ENCODE assay signal across 16 cellular contexts in genomic region chr20:54063998-54064676, GRCh38. TPM values are rescaled to one million over a fixed set of nuclear protein-coding genes. Genes with fewer than 3 reads are reported as not detected.
DNase-seq lines count a peak whose midpoint lies in the region; ATAC-seq lines count a peak whose summit lies in the region.
"Had no signal": no experiment of that assay in that cellular context is flagged by ENCODE, and none has a peak within 500 bp of the region (broad histone marks: within the 10 kb centered on the region; RNA-seq: fewer than 3 reads in every experiment).

No MANE protein-coding gene starts in this region.

- POLR2A ChIA-PET in activated CD4-positive, alpha-beta T cell treated with anti-CD3 and anti-CD28 coated beads for 36 hours (lab: Charles Lee): no interaction called here
- POLR2A ChIA-PET in activated CD4-positive, alpha-beta T cell treated with anti-CD3 and anti-CD28 coated beads, Interleukin-2, amount 10 ng/mL, durations not matched to agents 7 days and 5 days (lab: Charles Lee): no interaction called here

- H3K27ac Mint-ChIP-seq in activated CD4-positive, alpha-beta T cell treated with anti-CD3 and anti-CD28 coated beads for 36 hours: no peak overlapping the region
- no peak overlapping the region for H3K27ac Mint-ChIP-seq in activated CD4-positive, alpha-beta T cell treated with anti-CD3 and anti-CD28 coated beads, Interleukin-2, amount 10 ng/mL, durations not matched to agents 7 days and 5 days
- peak overlapping the region; percentile 90 for H3K27ac Mint-ChIP-seq in activated naive CD8-positive, alpha-beta T cell treated with anti-CD3 and anti-CD28 coated beads for 36 hours
- no peak overlapping the region for H3K27ac Mint-ChIP-seq in activated T-helper 1 cell treated with anti-CD3 and anti-CD28 coated beads, Interleukin-12 subunit alpha, Interleukin-12 subunit beta, Interleukin-2, Interleukin-4 antibody, amounts not matched to agents 30 ng/mL and 10 ng/mL and 1 ng/mL, durations not matched to agents 14 hours and 24 hours and 36 hours
- H3K27ac Mint-ChIP-seq: activated CD4-positive, alpha-beta T cell treated with anti-CD3 and anti-CD28 coated beads, Interleukin-2, amount 10 ng/mL, durations not matched to agents 24 days and 14 days had no signal

- H3K4me1 Mint-ChIP-seq in activated CD4-positive, alpha-beta T cell treated with anti-CD3 and anti-CD28 coated beads for 36 hours: peaks cover 15% of the 10 kb centered on the region
- peaks cover 10% of the 10 kb centered on the region for H3K4me1 Mint-ChIP-seq in activated CD4-positive, alpha-beta T cell treated with anti-CD3 and anti-CD28 coated beads, Interleukin-2, amount 10 ng/mL, durations not matched to agents 7 days and 5 days
- peaks cover 33% of the 10 kb centered on the region for H3K4me1 Mint-ChIP-seq in activated naive CD8-positive, alpha-beta T cell treated with anti-CD3 and anti-CD28 coated beads for 36 hours
- no peaks in the 10 kb centered on the region for H3K4me1 Mint-ChIP-seq in activated T-helper 1 cell treated with anti-CD3 and anti-CD28 coated beads, Interleukin-12 subunit alpha, Interleukin-12 subunit beta, Interleukin-2, Interleukin-4 antibody, amounts not matched to agents 30 ng/mL and 10 ng/mL and 1 ng/mL, durations not matched to agents 14 hours and 24 hours and 36 hours (ENCODE audit: low read depth)

- H3K4me3 Mint-ChIP-seq in activated CD4-positive, alpha-beta T cell treated with anti-CD3 and anti-CD28 coated beads for 36 hours: no peak overlapping the region
- H3K4me3 Mint-ChIP-seq in activated CD4-positive, alpha-beta T cell treated with anti-CD3 and anti-CD28 coated beads, Interleukin-2, amount 10 ng/mL, durations not matched to agents 7 days and 5 days: no peak overlapping the region
- peak overlapping the region; percentile 69 for H3K4me3 Mint-ChIP-seq in activated naive CD8-positive, alpha-beta T cell treated with anti-CD3 and anti-CD28 coated beads for 36 hours
- no peak overlapping the region for H3K4me3 Mint-ChIP-seq in activated T-helper 1 cell treated with anti-CD3 and anti-CD28 coated beads, Interleukin-12 subunit alpha, Interleukin-12 subunit beta, Interleukin-2, Interleukin-4 antibody, amounts not matched to agents 30 ng/mL and 10 ng/mL and 1 ng/mL, durations not matched to agents 14 hours and 24 hours and 36 hours
- H3K4me3 Mint-ChIP-seq: activated CD4-positive, alpha-beta T cell treated with anti-CD3 and anti-CD28 coated beads, Interleukin-2, amount 10 ng/mL, durations not matched to agents 24 days and 14 days had no signal

- no peaks in the 10 kb centered on the region for H3K36me3 Mint-ChIP-seq in activated CD4-positive, alpha-beta T cell treated with anti-CD3 and anti-CD28 coated beads for 36 hours (ENCODE audit: low read depth)
- no peaks in the 10 kb centered on the region for H3K36me3 Mint-ChIP-seq in activated CD4-positive, alpha-beta T cell treated with anti-CD3 and anti-CD28 coated beads, Interleukin-2, amount 10 ng/mL, durations not matched to agents 7 days and 5 days (ENCODE audit: low read depth)
- no peaks in the 10 kb centered on the region for H3K36me3 Mint-ChIP-seq in activated naive CD8-positive, alpha-beta T cell treated with anti-CD3 and anti-CD28 coated beads for 36 hours
- no peaks in the 10 kb centered on the region for H3K36me3 Mint-ChIP-seq in activated T-helper 1 cell treated with anti-CD3 and anti-CD28 coated beads, Interleukin-12 subunit alpha, Interleukin-12 subunit beta, Interleukin-2, Interleukin-4 antibody, amounts not matched to agents 30 ng/mL and 10 ng/mL and 1 ng/mL, durations not matched to agents 14 hours and 24 hours and 36 hours (ENCODE audit: low read depth)

- H3K27me3 Mint-ChIP-seq in activated CD4-positive, alpha-beta T cell treated with anti-CD3 and anti-CD28 coated beads for 36 hours: no peaks in the 10 kb centered on the region
- H3K27me3 Mint-ChIP-seq in activated CD4-positive, alpha-beta T cell treated with anti-CD3 and anti-CD28 coated beads, Interleukin-2, amount 10 ng/mL, durations not matched to agents 7 days and 5 days: no peaks in the 10 kb centered on the region
- no peaks in the 10 kb centered on the region for H3K27me3 Mint-ChIP-seq in activated naive CD8-positive, alpha-beta T cell treated with anti-CD3 and anti-CD28 coated beads for 36 hours
- H3K27me3 Mint-ChIP-seq in activated T-helper 1 cell treated with anti-CD3 and anti-CD28 coated beads, Interleukin-12 subunit alpha, Interleukin-12 subunit beta, Interleukin-2, Interleukin-4 antibody, amounts not matched to agents 30 ng/mL and 10 ng/mL and 1 ng/mL, durations not matched to agents 14 hours and 24 hours and 36 hours (ENCODE audit: insufficient read depth): peaks cover 2% of the 10 kb centered on the region

- H3K9me3 Mint-ChIP-seq in activated CD4-positive, alpha-beta T cell treated with anti-CD3 and anti-CD28 coated beads for 36 hours (ENCODE audit: low read depth): no peaks in the 10 kb centered on the region
- H3K9me3 Mint-ChIP-seq in activated CD4-positive, alpha-beta T cell treated with anti-CD3 and anti-CD28 coated beads, Interleukin-2, amount 10 ng/mL, durations not matched to agents 7 days and 5 days: no peaks in the 10 kb centered on the region
- no peaks in the 10 kb centered on the region for H3K9me3 Mint-ChIP-seq in activated naive CD8-positive, alpha-beta T cell treated with anti-CD3 and anti-CD28 coated beads for 36 hours
- H3K9me3 Mint-ChIP-seq in activated T-helper 1 cell treated with anti-CD3 and anti-CD28 coated beads, Interleukin-12 subunit alpha, Interleukin-12 subunit beta, Interleukin-2, Interleukin-4 antibody, amounts not matched to agents 30 ng/mL and 10 ng/mL and 1 ng/mL, durations not matched to agents 14 hours and 24 hours and 36 hours: no peaks in the 10 kb centered on the region
- H3K9me3 Mint-ChIP-seq: activated CD4-positive, alpha-beta T cell treated with anti-CD3 and anti-CD28 coated beads, Interleukin-2, amount 10 ng/mL, durations not matched to agents 24 days and 14 days had no signal

- peak; percentile 47 for DNase-seq in activated CD4-positive, alpha-beta T cell treated with anti-CD3 and anti-CD28 coated beads for 36 hours
- DNase-seq in activated CD4-positive, alpha-beta T cell treated with anti-CD3 and anti-CD28 coated beads, Interleukin-2, amount 10 ng/mL, durations not matched to agents 7 days and 5 days: no peak
- DNase-seq in activated naive CD8-positive, alpha-beta T cell treated with anti-CD3 and anti-CD28 coated beads for 36 hours: peak; percentile 81
- DNase-seq in stimulated activated CD8-positive, alpha-beta memory T cell treated with anti-CD3 and anti-CD28 coated beads, Interleukin-7, amount 100 ng/mL, for 24 hours (ENCODE audit: low read depth): peak; percentile 36
- no peak for DNase-seq in activated T-helper 1 cell treated with anti-CD3 and anti-CD28 coated beads, Interleukin-12 subunit alpha, Interleukin-12 subunit beta, Interleukin-2, Interleukin-4 antibody, amounts not matched to agents 30 ng/mL and 10 ng/mL and 1 ng/mL, durations not matched to agents 14 hours and 24 hours and 36 hours (ENCODE audit: low spot score)
- DNase-seq in D341Med (ENCODE audit: low spot score): no peak
- no peak for DNase-seq in NOMO-1 (lab: John Stamatoyannopoulos, UW; ENCODE audit: unreplicated experiment in 2 of 2)
- DNase-seq: activated CD4-positive, alpha-beta T cell treated with anti-CD3 and anti-CD28 coated beads, Interleukin-2, amount 10 ng/mL, durations not matched to agents 24 days and 14 days; gastrocnemius medialis; GDM1; mammary epithelial cell; NCI-H187; retina; RPMI8226; stimulated activated naive CD4-positive, alpha-beta T cell had no signal

- CTCF ChIA-PET in activated CD4-positive, alpha-beta T cell treated with anti-CD3 and anti-CD28 coated beads for 36 hours (lab: Charles Lee): interaction anchor here (0.7 to 1.8 kb wide), 5 partner anchors 10 to 1264 kb away, joined by 3 to 4 read pairs (median 4); no protein-coding TSS in a partner anchor
- CTCF ChIA-PET in activated CD4-positive, alpha-beta T cell treated with anti-CD3 and anti-CD28 coated beads, Interleukin-2, amount 10 ng/mL, durations not matched to agents 7 days and 5 days (lab: Charles Lee): interaction anchor here (0.5 kb wide), 2 partner anchors 483 to 1606 kb away, joined by 3 to 4 read pairs; no protein-coding TSS in a partner anchor

- peak; percentile 61 for ATAC-seq in activated CD4-positive, alpha-beta T cell treated with anti-CD3 and anti-CD28 coated beads for 36 hours
- ATAC-seq in HG03378 (IDR thresholded peaks at IDR 0.05; ENCODE audit: unreplicated experiment): peak; percentile 32
- ATAC-seq: gastrocnemius medialis had no signal

- intact Hi-C loops in activated CD4-positive, alpha-beta T cell treated with anti-CD3 and anti-CD28 coated beads for 36 hours (cut with DNase I, micrococcal nuclease): loop anchor here (2.0 to 10.0 kb wide), 4 partner anchors 122 to 489 kb away; no protein-coding TSS in a partner anchor
- intact Hi-C loops in activated T-helper 1 cell treated with anti-CD3 and anti-CD28 coated beads, Interleukin-12 subunit alpha, Interleukin-12 subunit beta, Interleukin-2, Interleukin-4 antibody, amounts not matched to agents 30 ng/mL and 10 ng/mL and 1 ng/mL, durations not matched to agents 14 hours and 24 hours and 36 hours (cut with micrococcal nuclease): loop anchor here (2.0 to 5.0 kb wide), 3 partner anchors 121 to 652 kb away; no protein-coding TSS in a partner anchor

RNA-seq across cellular contexts. Expression of gene BCAS1, which starts 6.3 kb away (rescaled TPM):
- total RNA-seq in activated CD4-positive, alpha-beta T cell treated with anti-CD3 and anti-CD28 coated beads for 36 hours: under 1 TPM; 0.09 to 0.14 TPM
- under 1 TPM in 1 of 2 experiments, not detected in 1; 0.06 TPM for total RNA-seq in activated CD4-positive, alpha-beta T cell treated with anti-CD3 and anti-CD28 coated beads, Interleukin-2, amount 10 ng/mL, durations not matched to agents 7 days and 5 days
- total RNA-seq in activated naive CD8-positive, alpha-beta T cell treated with anti-CD3 and anti-CD28 coated beads for 36 hours: under 1 TPM; 0.06 to 0.10 TPM
- not detected in 2 replicates for total RNA-seq in activated T-helper 1 cell treated with anti-CD3 and anti-CD28 coated beads, Interleukin-12 subunit alpha, Interleukin-12 subunit beta, Interleukin-2, Interleukin-4 antibody, amounts not matched to agents 30 ng/mL and 10 ng/mL and 1 ng/mL, durations not matched to agents 14 hours and 24 hours and 36 hours
- total RNA-seq: activated CD4-positive, alpha-beta T cell treated with anti-CD3 and anti-CD28 coated beads, Interleukin-2, amount 10 ng/mL, durations not matched to agents 24 days and 14 days; mammary epithelial cell had no signal

Comparison
In these comparisons a context has a peak if more than half of its experiments do, and no peak if none do; other contexts are left out.
1. DNase-seq: peak in activated CD4-positive, alpha-beta T cell treated with anti-CD3 and anti-CD28 coated beads for 36 hours (single experiment), activated naive CD8-positive, alpha-beta T cell treated with anti-CD3 and anti-CD28 coated beads for 36 hours (single experiment) and stimulated activated CD8-positive, alpha-beta memory T cell treated with anti-CD3 and anti-CD28 coated beads, Interleukin-7, amount 100 ng/mL, for 24 hours (single experiment); none in activated CD4-positive, alpha-beta T cell treated with anti-CD3 and anti-CD28 coated beads, Interleukin-2, amount 10 ng/mL, durations not matched to agents 7 days and 5 days (single experiment), activated T-helper 1 cell treated with anti-CD3 and anti-CD28 coated beads, Interleukin-12 subunit alpha, Interleukin-12 subunit beta, Interleukin-2, Interleukin-4 antibody, amounts not matched to agents 30 ng/mL and 10 ng/mL and 1 ng/mL, durations not matched to agents 14 hours and 24 hours and 36 hours (single experiment), D341Med (single experiment) and NOMO-1 (0 of 2).